23 cellular contexts compared by ENCODE assay signal in genomic region chr2:203631068-203631757, GRCh38.
A peak's percentile ranks its signal among the peaks of the same experiment; 100 is the strongest.
DNase-seq lines count a peak whose midpoint lies in the region; ATAC-seq, FAIRE-seq and TF ChIP-seq lines count a peak whose summit lies in the region.
"Had no signal": no experiment of that assay in that cellular context is flagged by ENCODE, and none has a peak within 500 bp of the region (broad histone marks: within the 10 kb centered on the region; RNA-seq: fewer than 3 reads in every experiment).

No MANE protein-coding gene starts in this region.

- no peaks in the 10 kb centered on the region for H3K27me3 ChIP-seq in breast epithelium
- no peaks in the 10 kb centered on the region for H3K27me3 ChIP-seq in right lobe of liver
- no peaks in the 10 kb centered on the region for H3K27me3 ChIP-seq in uterus
- H3K27me3 ChIP-seq: BLaER1 treated with 17β-estradiol and CSF1 and Interleukin-3, amounts not matched to agents 10 nM and 100 nM; upper lobe of right lung had no signal

- H3K4me3 ChIP-seq in breast epithelium (no peak overlapping the region), right lobe of liver (no peak overlapping the region), uterus (no peak overlapping the region)
- H3K4me3 ChIP-seq: BLaER1 treated with 17β-estradiol and CSF1 and Interleukin-3, amounts not matched to agents 10 nM and 100 nM; upper lobe of right lung had no signal

- H3K9me3 Mint-ChIP-seq in MCF 10A (ENCODE audit: unreplicated experiment) = no peaks in the 10 kb centered on the region
- no peaks in the 10 kb centered on the region for H3K9me3 Mint-ChIP-seq in activated T-cell treated with anti-CD3 and anti-CD28 coated beads, Interleukin-2, amount 50 U/mL, for 24 hours
- H3K9me3 Mint-ChIP-seq: activated CD4-positive, alpha-beta memory T cell treated with anti-CD3 and anti-CD28 coated beads, Interleukin-2, amount 10 ng/mL, durations not matched to agents 7 days and 5 days; activated T-cell treated with anti-CD3 and anti-CD28 coated beads, Interleukin-2, amount 50 U/mL, for 4 hours had no signal

- no TSS peak for BruUV-seq in MCF 10A (replicated peaks; lab: Mats Ljungman, UMichigan)

- TF ChIP-seq CTCF in breast epithelium (IDR thresholded peaks at IDR 0.05) = no peak
- no peak for TF ChIP-seq CTCF in MCF 10A (IDR thresholded peaks at IDR 0.05; ENCODE audit: unreplicated experiment)
- TF ChIP-seq CTCF in right lobe of liver (IDR thresholded peaks at IDR 0.05) = no peak
- no peak for TF ChIP-seq CTCF in uterus (IDR thresholded peaks at IDR 0.05)

- no peak for TF ChIP-seq POLR2A in breast epithelium (IDR thresholded peaks at IDR 0.05)
- TF ChIP-seq POLR2A in right lobe of liver (IDR thresholded peaks at IDR 0.05) = no peak
- no peak for TF ChIP-seq POLR2A in uterus (IDR thresholded peaks at IDR 0.05)

- no peaks in the 10 kb centered on the region for H3K27me3 Mint-ChIP-seq in MCF 10A (ENCODE audit: insufficient read depth, unreplicated experiment)
- no peaks in the 10 kb centered on the region for H3K27me3 Mint-ChIP-seq in activated T-cell treated with anti-CD3 and anti-CD28 coated beads, Interleukin-2, amount 50 U/mL, for 24 hours

- peak; percentile 98 for FAIRE-seq in endometrium (lab: Jason Lieb, UNC)
- FAIRE-seq in HTR-8/SVneo (lab: Jason Lieb, UNC) = no peak
- FAIRE-seq: GM12892, H1 had no signal

- H3K4me1 Mint-ChIP-seq in MCF 10A (ENCODE audit: insufficient read depth, unreplicated experiment) = no peaks in the 10 kb centered on the region
- peaks cover 4% of the 10 kb centered on the region for H3K4me1 Mint-ChIP-seq in activated T-cell treated with anti-CD3 and anti-CD28 coated beads, Interleukin-2, amount 50 U/mL, for 24 hours (ENCODE audit: low read depth)
- H3K4me1 Mint-ChIP-seq: activated CD4-positive, alpha-beta memory T cell treated with anti-CD3 and anti-CD28 coated beads, Interleukin-2, amount 10 ng/mL, durations not matched to agents 7 days and 5 days had no signal

- POLR2A ChIA-PET in MCF 10A (lab: Yijun Ruan, JAX) = interaction anchor here (0.6 to 0.8 kb wide), 2 partner anchors 103 to 152 kb away, joined by 3 read pairs; no protein-coding TSS in a partner anchor

- intact Hi-C loops in breast epithelium (cut with DNase I; ENCODE audit: low total_unique reads) (no loop called here), MCF 10A (cut with micrococcal nuclease) (no loop called here), right lobe of liver (cut with DNase I) (no loop called here), uterus (cut with DNase I; ENCODE audit: low total_unique reads) (no loop called here)

- peaks cover 0 to 5% of the 10 kb centered on the region in 2 donors for H3K4me1 ChIP-seq in breast epithelium
- peaks cover 0 to 78% (median 21%) of the 10 kb centered on the region in 4 donors for H3K4me1 ChIP-seq in right lobe of liver
- H3K4me1 ChIP-seq in uterus = no peaks in the 10 kb centered on the region

- DNase-seq in breast epithelium (ENCODE audit: low spot score in 2 of 2) (no peak), MCF 10A (ENCODE audit: unreplicated experiment) (no peak), right lobe of liver (peak in 1 of 3 donors; percentile 68), uterus (no peak), DMS79 treated with DMSO at 0.1 percent for 48 hours (lab: John Stamatoyannopoulos, UW) (no peak), HTR-8/SVneo (ENCODE audit: insufficient read length, low spot score) (no peak)
- DNase-seq in activated T-cell treated with anti-CD3 and anti-CD28 coated beads, Interleukin-2, amount 50 U/mL, for 24 hours = no peak
- DNase-seq: activated CD4-positive, alpha-beta memory T cell treated with anti-CD3 and anti-CD28 coated beads, Interleukin-2, amount 10 ng/mL, durations not matched to agents 7 days and 5 days; activated CD4-positive, CD25-positive, alpha-beta regulatory T cell; activated naive CD4-positive, alpha-beta T cell treated with Interleukin-2 at 50 U/mL for 16 hours; activated T-cell treated with anti-CD3 and anti-CD28 coated beads, Interleukin-2, amount 50 U/mL, for 4 hours; NCI-H1105; NCI-H2081; NCI-H446 treated with DMSO at 0.1 percent for 48 hours; NK-92 treated with Interleukin-12 subunit alpha and Interleukin-12 subunit beta, amount 100 ng/mL, for 24 hours; upper lobe of right lung had no signal

- no peaks in the 10 kb centered on the region for H3K36me3 ChIP-seq in breast epithelium
- no peaks in the 10 kb centered on the region for H3K36me3 ChIP-seq in right lobe of liver
- no peaks in the 10 kb centered on the region for H3K36me3 ChIP-seq in uterus
- H3K36me3 ChIP-seq: BLaER1 treated with 17β-estradiol and CSF1 and Interleukin-3, amounts not matched to agents 10 nM and 100 nM; upper lobe of right lung had no signal

- H3K27ac ChIP-seq in breast epithelium (peak overlapping the region; percentile 60 to 61), right lobe of liver (peak overlapping the region in 2 of 3 donors; percentile 53 to 81), uterus (no peak overlapping the region)
- H3K27ac ChIP-seq: BLaER1 treated with 17β-estradiol and CSF1 and Interleukin-3, amounts not matched to agents 10 nM and 100 nM; epithelial cell of prostate; KMS-11; upper lobe of right lung had no signal

- no peaks in the 10 kb centered on the region for H3K9me3 ChIP-seq in breast epithelium
- H3K9me3 ChIP-seq in right lobe of liver = no peaks in the 10 kb centered on the region
- H3K9me3 ChIP-seq in uterus = no peaks in the 10 kb centered on the region
- H3K9me3 ChIP-seq: BLaER1 treated with 17β-estradiol and CSF1 and Interleukin-3, amounts not matched to agents 10 nM and 100 nM; upper lobe of right lung had no signal

- H3K27ac Mint-ChIP-seq in MCF 10A (ENCODE audit: low read depth, unreplicated experiment) = no peak overlapping the region
- no peak overlapping the region for H3K27ac Mint-ChIP-seq in activated T-cell treated with anti-CD3 and anti-CD28 coated beads, Interleukin-2, amount 50 U/mL, for 24 hours
- H3K27ac Mint-ChIP-seq: activated CD4-positive, alpha-beta memory T cell treated with anti-CD3 and anti-CD28 coated beads, Interleukin-2, amount 10 ng/mL, durations not matched to agents 7 days and 5 days had no signal

- CTCF ChIA-PET in MCF 10A (lab: Yijun Ruan, JAX) = interaction anchor here (0.9 kb wide), 1 partner anchor 16 kb away, joined by 3 read pairs; no protein-coding TSS in a partner anchor

- no peaks in the 10 kb centered on the region for H3K36me3 Mint-ChIP-seq in MCF 10A (ENCODE audit: insufficient read depth, unreplicated experiment)
- H3K36me3 Mint-ChIP-seq in activated T-cell treated with anti-CD3 and anti-CD28 coated beads, Interleukin-2, amount 50 U/mL, for 24 hours (ENCODE audit: low read depth) = no peaks in the 10 kb centered on the region

- peak; percentile 78 to 93 (median 92) for ATAC-seq in right lobe of liver
- ATAC-seq: activated T-cell treated with anti-CD3 and anti-CD28 coated beads, Interleukin-2, amount 50 U/mL, for 4 hours; SK-N-SH treated with all-trans-retinoic acid at 6 μM for 48 hours; upper lobe of right lung had no signal

- no peak overlapping the region for H3K4me3 Mint-ChIP-seq in MCF 10A (ENCODE audit: unreplicated experiment)
- no peak overlapping the region for H3K4me3 Mint-ChIP-seq in activated T-cell treated with anti-CD3 and anti-CD28 coated beads, Interleukin-2, amount 50 U/mL, for 24 hours
- H3K4me3 Mint-ChIP-seq: activated CD4-positive, alpha-beta memory T cell treated with anti-CD3 and anti-CD28 coated beads, Interleukin-2, amount 10 ng/mL, durations not matched to agents 7 days and 5 days; activated T-cell treated with anti-CD3 and anti-CD28 coated beads, Interleukin-2, amount 50 U/mL, for 4 hours had no signal

- 28% methylated on average over 8 of the region's 8 CpGs for WGBS in right lobe of liver (ENCODE audit: insufficient coverage, low coverage, low lambda C conversion rate, missing lambda C conversion rate)

Comparison
In these comparisons a context has a peak if more than half of its experiments do, and no peak if none do; other contexts are left out.
1. H3K27ac ChIP-seq: peak in breast epithelium (2 of 2) and right lobe of liver (2 of 3); none in uterus (0 of 2).